Comparison of ENCODE assay signal across 2 cellular contexts in the genomic region with DNA sequence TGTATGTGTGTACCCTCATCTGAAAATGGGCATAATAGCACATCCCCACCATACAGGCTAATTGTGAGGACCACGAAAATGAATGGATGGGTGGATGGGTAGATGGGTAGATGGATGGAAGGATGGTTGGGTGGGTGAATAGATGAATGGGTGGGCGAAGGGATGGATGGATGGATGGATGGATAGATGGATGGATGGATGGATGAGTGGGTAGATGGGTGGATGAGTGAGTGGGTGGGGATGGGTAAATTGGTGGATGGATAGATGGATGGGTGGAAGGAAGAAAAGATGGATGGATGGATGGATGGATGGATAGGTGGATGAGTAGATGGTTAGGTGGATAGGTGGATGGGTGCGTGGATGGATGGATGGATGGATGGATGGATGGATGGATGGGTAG.
TF ChIP-seq lines count a peak whose summit lies in the region.

No MANE protein-coding gene starts in this region.

TF ChIP-seq in A549, 52 proteins besides CTCF, POLR2A, EP300 and RAD21 (continued from another document):
- TF ChIP-seq, protein P1, sequence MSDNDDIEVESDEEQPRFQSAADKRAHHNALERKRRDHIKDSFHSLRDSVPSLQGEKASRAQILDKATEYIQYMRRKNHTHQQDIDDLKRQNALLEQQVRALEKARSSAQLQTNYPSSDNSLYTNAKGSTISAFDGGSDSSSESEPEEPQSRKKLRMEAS (IDR thresholded peaks at IDR 0.05) = no peak
- TF ChIP-seq, protein P2, sequence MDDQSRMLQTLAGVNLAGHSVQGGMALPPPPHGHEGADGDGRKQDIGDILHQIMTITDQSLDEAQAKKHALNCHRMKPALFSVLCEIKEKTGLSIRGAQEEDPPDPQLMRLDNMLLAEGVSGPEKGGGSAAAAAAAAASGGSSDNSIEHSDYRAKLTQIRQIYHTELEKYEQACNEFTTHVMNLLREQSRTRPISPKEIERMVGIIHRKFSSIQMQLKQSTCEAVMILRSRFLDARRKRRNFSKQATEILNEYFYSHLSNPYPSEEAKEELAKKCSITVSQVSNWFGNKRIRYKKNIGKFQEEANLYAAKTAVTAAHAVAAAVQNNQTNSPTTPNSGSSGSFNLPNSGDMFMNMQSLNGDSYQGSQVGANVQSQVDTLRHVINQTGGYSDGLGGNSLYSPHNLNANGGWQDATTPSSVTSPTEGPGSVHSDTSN (IDR thresholded peaks at IDR 0.05) = no peak
- no peak for TF ChIP-seq MAFK (IDR thresholded peaks at IDR 0.05; ENCODE audit: partially characterized antibody)
- no peak for TF ChIP-seq RNF2 (IDR thresholded peaks at IDR 0.05; ENCODE audit: borderline replicate concordance, low read depth)
- TF ChIP-seq, protein P3, sequence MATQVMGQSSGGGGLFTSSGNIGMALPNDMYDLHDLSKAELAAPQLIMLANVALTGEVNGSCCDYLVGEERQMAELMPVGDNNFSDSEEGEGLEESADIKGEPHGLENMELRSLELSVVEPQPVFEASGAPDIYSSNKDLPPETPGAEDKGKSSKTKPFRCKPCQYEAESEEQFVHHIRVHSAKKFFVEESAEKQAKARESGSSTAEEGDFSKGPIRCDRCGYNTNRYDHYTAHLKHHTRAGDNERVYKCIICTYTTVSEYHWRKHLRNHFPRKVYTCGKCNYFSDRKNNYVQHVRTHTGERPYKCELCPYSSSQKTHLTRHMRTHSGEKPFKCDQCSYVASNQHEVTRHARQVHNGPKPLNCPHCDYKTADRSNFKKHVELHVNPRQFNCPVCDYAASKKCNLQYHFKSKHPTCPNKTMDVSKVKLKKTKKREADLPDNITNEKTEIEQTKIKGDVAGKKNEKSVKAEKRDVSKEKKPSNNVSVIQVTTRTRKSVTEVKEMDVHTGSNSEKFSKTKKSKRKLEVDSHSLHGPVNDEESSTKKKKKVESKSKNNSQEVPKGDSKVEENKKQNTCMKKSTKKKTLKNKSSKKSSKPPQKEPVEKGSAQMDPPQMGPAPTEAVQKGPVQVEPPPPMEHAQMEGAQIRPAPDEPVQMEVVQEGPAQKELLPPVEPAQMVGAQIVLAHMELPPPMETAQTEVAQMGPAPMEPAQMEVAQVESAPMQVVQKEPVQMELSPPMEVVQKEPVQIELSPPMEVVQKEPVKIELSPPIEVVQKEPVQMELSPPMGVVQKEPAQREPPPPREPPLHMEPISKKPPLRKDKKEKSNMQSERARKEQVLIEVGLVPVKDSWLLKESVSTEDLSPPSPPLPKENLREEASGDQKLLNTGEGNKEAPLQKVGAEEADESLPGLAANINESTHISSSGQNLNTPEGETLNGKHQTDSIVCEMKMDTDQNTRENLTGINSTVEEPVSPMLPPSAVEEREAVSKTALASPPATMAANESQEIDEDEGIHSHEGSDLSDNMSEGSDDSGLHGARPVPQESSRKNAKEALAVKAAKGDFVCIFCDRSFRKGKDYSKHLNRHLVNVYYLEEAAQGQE (IDR thresholded peaks at IDR 0.05) = no peak
- no peak for TF ChIP-seq FOSB (CRISPR knock-in tag; IDR thresholded peaks at IDR 0.05)
- TF ChIP-seq BHLHE40 (IDR thresholded peaks at IDR 0.05; ENCODE audit: low read depth, low read length) = no peak
- TF ChIP-seq KDM5A (IDR thresholded peaks at IDR 0.05) = no peak

TF ChIP-seq in HEK293, 187 proteins besides CTCF, POLR2A, EP300 and RAD21 (continued from another document):
- TF ChIP-seq KLF9 (tag by site-specific recombination; IDR thresholded peaks at IDR 0.05; ENCODE audit: low read depth) (no peak), ZNF792 (tag by site-specific recombination; IDR thresholded peaks at IDR 0.05) (no peak), ZNF791 (tag by site-specific recombination; IDR thresholded peaks at IDR 0.05) (peak; percentile 28; the same call in 1 of the 2 replicates), ZNF184 (tag by site-specific recombination; IDR thresholded peaks at IDR 0.05) (no peak), ZFHX2 (tag by site-specific recombination; conservative IDR thresholded peaks at IDR 0.05) (peak; percentile 67), ZFP3 (tag by site-specific recombination; IDR thresholded peaks at IDR 0.05; ENCODE audit: low read depth) (no peak), EGR2 (tag by site-specific recombination; IDR thresholded peaks at IDR 0.05; ENCODE audit: low read depth) (peak; percentile 77), ZSCAN23 (tag by site-specific recombination; IDR thresholded peaks at IDR 0.05) (no peak), MYNN (tag by site-specific recombination; IDR thresholded peaks at IDR 0.05; ENCODE audit: borderline replicate concordance) (no peak), ZNF558 (tag by site-specific recombination; IDR thresholded peaks at IDR 0.05) (no peak)
- TF ChIP-seq, protein P4, sequence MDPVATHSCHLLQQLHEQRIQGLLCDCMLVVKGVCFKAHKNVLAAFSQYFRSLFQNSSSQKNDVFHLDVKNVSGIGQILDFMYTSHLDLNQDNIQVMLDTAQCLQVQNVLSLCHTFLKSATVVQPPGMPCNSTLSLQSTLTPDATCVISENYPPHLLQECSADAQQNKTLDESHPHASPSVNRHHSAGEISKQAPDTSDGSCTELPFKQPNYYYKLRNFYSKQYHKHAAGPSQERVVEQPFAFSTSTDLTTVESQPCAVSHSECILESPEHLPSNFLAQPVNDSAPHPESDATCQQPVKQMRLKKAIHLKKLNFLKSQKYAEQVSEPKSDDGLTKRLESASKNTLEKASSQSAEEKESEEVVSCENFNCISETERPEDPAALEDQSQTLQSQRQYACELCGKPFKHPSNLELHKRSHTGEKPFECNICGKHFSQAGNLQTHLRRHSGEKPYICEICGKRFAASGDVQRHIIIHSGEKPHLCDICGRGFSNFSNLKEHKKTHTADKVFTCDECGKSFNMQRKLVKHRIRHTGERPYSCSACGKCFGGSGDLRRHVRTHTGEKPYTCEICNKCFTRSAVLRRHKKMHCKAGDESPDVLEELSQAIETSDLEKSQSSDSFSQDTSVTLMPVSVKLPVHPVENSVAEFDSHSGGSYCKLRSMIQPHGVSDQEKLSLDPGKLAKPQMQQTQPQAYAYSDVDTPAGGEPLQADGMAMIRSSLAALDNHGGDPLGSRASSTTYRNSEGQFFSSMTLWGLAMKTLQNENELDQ (tag by site-specific recombination; IDR thresholded peaks at IDR 0.05; ENCODE audit: low read depth) = no peak
- TF ChIP-seq, protein P5, sequence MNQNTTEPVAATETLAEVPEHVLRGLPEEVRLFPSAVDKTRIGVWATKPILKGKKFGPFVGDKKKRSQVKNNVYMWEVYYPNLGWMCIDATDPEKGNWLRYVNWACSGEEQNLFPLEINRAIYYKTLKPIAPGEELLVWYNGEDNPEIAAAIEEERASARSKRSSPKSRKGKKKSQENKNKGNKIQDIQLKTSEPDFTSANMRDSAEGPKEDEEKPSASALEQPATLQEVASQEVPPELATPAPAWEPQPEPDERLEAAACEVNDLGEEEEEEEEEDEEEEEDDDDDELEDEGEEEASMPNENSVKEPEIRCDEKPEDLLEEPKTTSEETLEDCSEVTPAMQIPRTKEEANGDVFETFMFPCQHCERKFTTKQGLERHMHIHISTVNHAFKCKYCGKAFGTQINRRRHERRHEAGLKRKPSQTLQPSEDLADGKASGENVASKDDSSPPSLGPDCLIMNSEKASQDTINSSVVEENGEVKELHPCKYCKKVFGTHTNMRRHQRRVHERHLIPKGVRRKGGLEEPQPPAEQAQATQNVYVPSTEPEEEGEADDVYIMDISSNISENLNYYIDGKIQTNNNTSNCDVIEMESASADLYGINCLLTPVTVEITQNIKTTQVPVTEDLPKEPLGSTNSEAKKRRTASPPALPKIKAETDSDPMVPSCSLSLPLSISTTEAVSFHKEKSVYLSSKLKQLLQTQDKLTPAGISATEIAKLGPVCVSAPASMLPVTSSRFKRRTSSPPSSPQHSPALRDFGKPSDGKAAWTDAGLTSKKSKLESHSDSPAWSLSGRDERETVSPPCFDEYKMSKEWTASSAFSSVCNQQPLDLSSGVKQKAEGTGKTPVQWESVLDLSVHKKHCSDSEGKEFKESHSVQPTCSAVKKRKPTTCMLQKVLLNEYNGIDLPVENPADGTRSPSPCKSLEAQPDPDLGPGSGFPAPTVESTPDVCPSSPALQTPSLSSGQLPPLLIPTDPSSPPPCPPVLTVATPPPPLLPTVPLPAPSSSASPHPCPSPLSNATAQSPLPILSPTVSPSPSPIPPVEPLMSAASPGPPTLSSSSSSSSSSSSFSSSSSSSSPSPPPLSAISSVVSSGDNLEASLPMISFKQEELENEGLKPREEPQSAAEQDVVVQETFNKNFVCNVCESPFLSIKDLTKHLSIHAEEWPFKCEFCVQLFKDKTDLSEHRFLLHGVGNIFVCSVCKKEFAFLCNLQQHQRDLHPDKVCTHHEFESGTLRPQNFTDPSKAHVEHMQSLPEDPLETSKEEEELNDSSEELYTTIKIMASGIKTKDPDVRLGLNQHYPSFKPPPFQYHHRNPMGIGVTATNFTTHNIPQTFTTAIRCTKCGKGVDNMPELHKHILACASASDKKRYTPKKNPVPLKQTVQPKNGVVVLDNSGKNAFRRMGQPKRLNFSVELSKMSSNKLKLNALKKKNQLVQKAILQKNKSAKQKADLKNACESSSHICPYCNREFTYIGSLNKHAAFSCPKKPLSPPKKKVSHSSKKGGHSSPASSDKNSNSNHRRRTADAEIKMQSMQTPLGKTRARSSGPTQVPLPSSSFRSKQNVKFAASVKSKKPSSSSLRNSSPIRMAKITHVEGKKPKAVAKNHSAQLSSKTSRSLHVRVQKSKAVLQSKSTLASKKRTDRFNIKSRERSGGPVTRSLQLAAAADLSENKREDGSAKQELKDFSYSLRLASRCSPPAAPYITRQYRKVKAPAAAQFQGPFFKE (tag by site-specific recombination; IDR thresholded peaks at IDR 0.05; ENCODE audit: borderline replicate concordance) = no peak
- TF ChIP-seq, protein P6, sequence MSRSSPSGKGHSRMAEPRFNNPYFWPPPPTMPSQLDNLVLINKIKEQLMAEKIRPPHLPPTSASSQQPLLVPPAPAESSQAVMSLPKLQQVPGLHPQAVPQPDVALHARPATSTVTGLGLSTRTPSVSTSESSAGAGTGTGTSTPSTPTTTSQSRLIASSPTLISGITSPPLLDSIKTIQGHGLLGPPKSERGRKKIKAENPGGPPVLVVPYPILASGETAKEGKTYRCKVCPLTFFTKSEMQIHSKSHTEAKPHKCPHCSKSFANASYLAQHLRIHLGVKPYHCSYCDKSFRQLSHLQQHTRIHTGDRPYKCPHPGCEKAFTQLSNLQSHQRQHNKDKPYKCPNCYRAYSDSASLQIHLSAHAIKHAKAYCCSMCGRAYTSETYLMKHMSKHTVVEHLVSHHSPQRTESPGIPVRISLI (tag by site-specific recombination; IDR thresholded peaks at IDR 0.05) = no peak
- TF ChIP-seq, protein P3 (tag by site-specific recombination; IDR thresholded peaks at IDR 0.05) = no peak
- TF ChIP-seq, protein P7, sequence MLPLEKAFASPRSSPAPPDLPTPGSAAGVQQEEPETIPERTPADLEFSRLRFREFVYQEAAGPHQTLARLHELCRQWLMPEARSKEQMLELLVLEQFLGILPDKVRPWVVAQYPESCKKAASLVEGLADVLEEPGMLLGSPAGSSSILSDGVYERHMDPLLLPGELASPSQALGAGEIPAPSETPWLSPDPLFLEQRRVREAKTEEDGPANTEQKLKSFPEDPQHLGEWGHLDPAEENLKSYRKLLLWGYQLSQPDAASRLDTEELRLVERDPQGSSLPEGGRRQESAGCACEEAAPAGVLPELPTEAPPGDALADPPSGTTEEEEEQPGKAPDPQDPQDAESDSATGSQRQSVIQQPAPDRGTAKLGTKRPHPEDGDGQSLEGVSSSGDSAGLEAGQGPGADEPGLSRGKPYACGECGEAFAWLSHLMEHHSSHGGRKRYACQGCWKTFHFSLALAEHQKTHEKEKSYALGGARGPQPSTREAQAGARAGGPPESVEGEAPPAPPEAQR (tag by site-specific recombination; IDR thresholded peaks at IDR 0.05) = no peak
